ENCODE assay signal across 19 cellular contexts in genomic region chr3:89306535-89306934, GRCh38.
A peak's percentile ranks its signal among the peaks of the same experiment; 100 is the strongest.
DNase-seq lines count a peak whose midpoint lies in the region; ATAC-seq and TF ChIP-seq lines count a peak whose summit lies in the region.
"Had no signal": no experiment of that assay in that cellular context is flagged by ENCODE, and none has a peak within 500 bp of the region (broad histone marks: within the 10 kb centered on the region; RNA-seq: fewer than 3 reads in every experiment).

No MANE protein-coding gene starts in this region.

- no peaks in the 10 kb centered on the region for H3K27me3 ChIP-seq in adrenal gland
- H3K27me3 ChIP-seq: BE2C; BLaER1 treated with 17β-estradiol and CSF1 and Interleukin-3, amounts not matched to agents 10 nM and 100 nM had no signal

- H3K36me3 ChIP-seq in adrenal gland (replicated peaks in 1 of 2), result no peaks in the 10 kb centered on the region
- H3K36me3 ChIP-seq: BE2C, HAP-1 had no signal

- no peak for TF ChIP-seq CTCF in astrocyte of the cerebellum (IDR thresholded peaks at IDR 0.05; ENCODE audit: low read depth, low read length, missing control alignments)
- no peak for TF ChIP-seq CTCF in adrenal gland (IDR thresholded peaks at IDR 0.05)

- ATAC-seq in HG03159 (IDR thresholded peaks at IDR 0.05; ENCODE audit: unreplicated experiment), result no peak

- 59 to 89% (median 70%) methylated on average over 2 of the region's 2 CpGs for WGBS in adrenal gland, 4 donors

- no peak for TF ChIP-seq POLR2A in adrenal gland (IDR thresholded peaks at IDR 0.05)

- H3K4me1 ChIP-seq in adrenal gland (replicated peaks in 1 of 2), result no peaks in the 10 kb centered on the region
- H3K4me1 ChIP-seq: BE2C, HAP-1 had no signal

- H3K27ac ChIP-seq in adrenal gland, result no peak overlapping the region
- H3K27ac ChIP-seq: 22Rv1; BLaER1 treated with 17β-estradiol and CSF1 and Interleukin-3, amounts not matched to agents 10 nM and 100 nM had no signal

- H3K4me3 ChIP-seq in astrocyte of the cerebellum (ENCODE audit: low read depth, low read length) (no peak overlapping the region), adrenal gland (no peak overlapping the region)
- H3K4me3 ChIP-seq: BLaER1 treated with 17β-estradiol and CSF1 and Interleukin-3, amounts not matched to agents 10 nM and 100 nM; HAP-1 had no signal

- intact Hi-C loops in adrenal gland (cut with DNase I), result no loop called here

- in situ Hi-C loops in astrocyte of the cerebellum (cut with HindIII; ENCODE audit: low sequenced_read_pairs), result no loop called here

- DNase-seq in GM03348 (ENCODE audit: low spot score), result peak; percentile 2
- DNase-seq in astrocyte of the cerebellum (ENCODE audit: low read depth), result peak; percentile 36
- peak; percentile 17 for DNase-seq in fibroblast of peridontal ligament (ENCODE audit: extremely low read depth)
- no peak for DNase-seq in activated naive CD4-positive, alpha-beta T cell treated with Interleukin-2 at 50 U/mL for 16 hours
- no peak for DNase-seq in adrenal gland
- DNase-seq: AML-193; BE2C; CD4-positive, alpha-beta T cell; CD8-positive, alpha-beta memory T cell; DMS 273 treated with DMSO at 0.1 percent for 48 hours; DMS79; EL; GDM1; GOT3; HFFc6 had no signal

- H3K9me3 ChIP-seq in adrenal gland (replicated peaks in 1 of 3), result no peaks in the 10 kb centered on the region
- H3K9me3 ChIP-seq: BE2C; BLaER1 treated with 17β-estradiol and CSF1 and Interleukin-3, amounts not matched to agents 10 nM and 100 nM; HAP-1 had no signal

Comparison
In these comparisons a context has a peak if more than half of its experiments do, and no peak if none do; other contexts are left out.
1. DNase-seq: peak in GM03348 (single experiment), astrocyte of the cerebellum (single experiment) and fibroblast of peridontal ligament (single experiment); none in activated naive CD4-positive, alpha-beta T cell treated with Interleukin-2 at 50 U/mL for 16 hours (single experiment) and adrenal gland (0 of 7).